8 cellular contexts compared by ENCODE assay signal in genomic region chr1:66996018-66996682, GRCh38. TPM values are rescaled to one million over a fixed set of nuclear protein-coding genes. Genes with fewer than 3 reads are reported as not detected.
DNase-seq lines count a peak whose midpoint lies in the region; ATAC-seq, FAIRE-seq and TF ChIP-seq lines count a peak whose summit lies in the region.

No MANE protein-coding gene starts in this region.

- TF ChIP-seq CTCF in D721Med (IDR thresholded peaks at IDR 0.05; ENCODE audit: insufficient read depth, missing control alignments) (peak; percentile 86), Loucy (conservative IDR thresholded peaks at IDR 0.05; ENCODE audit: low read length) (peak; percentile 95), omental fat pad (IDR thresholded peaks at IDR 0.05) (no peak)

- H2AFZ ChIP-seq in Loucy (ENCODE audit: low read length): no peak overlapping the region

- no peaks in the 10 kb centered on the region for H3K27me3 Mint-ChIP-seq in activated naive CD4-positive, alpha-beta T cell treated with anti-CD3 and anti-CD28 coated beads, Interleukin-2, amount 10 ng/mL, durations not matched to agents 7 days and 5 days

- no peaks in the 10 kb centered on the region for H3K9me2 ChIP-seq in Loucy (replicated peaks; ENCODE audit: low read depth, low read length)

- H3F3A ChIP-seq in Loucy (ENCODE audit: low read depth): peaks cover 8% of the 10 kb centered on the region; the same call in 1 of the 2 replicates

- peaks cover 3% of the 10 kb centered on the region for H3K36me3 Mint-ChIP-seq in activated naive CD4-positive, alpha-beta T cell treated with anti-CD3 and anti-CD28 coated beads, Interleukin-2, amount 10 ng/mL, durations not matched to agents 7 days and 5 days

- H3K9ac ChIP-seq in Loucy (ENCODE audit: low read depth, low read length, poor library complexity, severe bottlenecking): no peak overlapping the region

- H3K27me3 ChIP-seq in Loucy (ENCODE audit: insufficient read depth, low read length, poor library complexity, severe bottlenecking): no peaks in the 10 kb centered on the region

- ATAC-seq in GM21529 (IDR thresholded peaks at IDR 0.05; ENCODE audit: unreplicated experiment): peak; percentile 82
- ATAC-seq in omental fat pad (ENCODE audit: low FRiP score): no peak

- H3K27ac Mint-ChIP-seq in activated naive CD4-positive, alpha-beta T cell treated with anti-CD3 and anti-CD28 coated beads, Interleukin-2, amount 10 ng/mL, durations not matched to agents 7 days and 5 days: no peak overlapping the region

- intact Hi-C loops in head of caudate nucleus (cut with DNase I): loop anchor here (5.0 kb wide), 1 partner anchor 151 kb away; no protein-coding TSS in a partner anchor

- H3K4me1 Mint-ChIP-seq in activated naive CD4-positive, alpha-beta T cell treated with anti-CD3 and anti-CD28 coated beads, Interleukin-2, amount 10 ng/mL, durations not matched to agents 7 days and 5 days: peaks cover 16% of the 10 kb centered on the region

- peak; percentile 21 for DNase-seq in D721Med (ENCODE audit: insufficient read length, low spot score)
- DNase-seq in SK-MEL-5 (ENCODE audit: low read depth, low spot score): peak; percentile 77
- peak; percentile 79 for DNase-seq in activated naive CD4-positive, alpha-beta T cell treated with anti-CD3 and anti-CD28 coated beads, Interleukin-2, amount 10 ng/mL, durations not matched to agents 7 days and 5 days
- DNase-seq in head of caudate nucleus: peak in 39 of 42 donors; percentile 35 to 86 (median 69)
- peak; percentile 59 for DNase-seq in retina
- no peak for DNase-seq in omental fat pad (ENCODE audit: low spot score)

- FAIRE-seq in D721Med (lab: Jason Lieb, UNC): peak; percentile 84

- CTCF ChIA-PET in activated naive CD4-positive, alpha-beta T cell treated with anti-CD3 and anti-CD28 coated beads, Interleukin-2, amount 10 ng/mL, durations not matched to agents 7 days and 5 days (lab: Charles Lee): interaction anchor here (0.5 to 4.1 kb wide), 21 partner anchors 9 to 565 kb away, joined by 3 to 58 read pairs (median 5); partner anchors contain the start of genes IL23R and SLC35D1

- peaks cover 16% of the 10 kb centered on the region for H3K4me1 ChIP-seq in Loucy (ENCODE audit: insufficient read depth, low read length, poor library complexity, severe bottlenecking)

- no peak overlapping the region for H3K4me2 ChIP-seq in Loucy (ENCODE audit: low read depth, low read length, poor library complexity, severe bottlenecking)

- no peaks in the 10 kb centered on the region for H4K20me1 ChIP-seq in Loucy (ENCODE audit: insufficient read depth, low read length, poor library complexity, severe bottlenecking)

- peaks cover 20% of the 10 kb centered on the region; the same call in 1 of the 2 replicates for H3K36me3 ChIP-seq in Loucy (ENCODE audit: insufficient read depth, low read length)

- H3K9me3 ChIP-seq in Loucy (ENCODE audit: insufficient read depth, low read depth, low read length): no peaks in the 10 kb centered on the region

- H3K4me3 ChIP-seq in Loucy (ENCODE audit: low read length, poor library complexity, severe bottlenecking): no peak overlapping the region

- no peak overlapping the region for H3K4me3 Mint-ChIP-seq in activated naive CD4-positive, alpha-beta T cell treated with anti-CD3 and anti-CD28 coated beads, Interleukin-2, amount 10 ng/mL, durations not matched to agents 7 days and 5 days

- in situ Hi-C loops in SK-MEL-5 (cut with HindIII; ENCODE audit: low pct_unique_long_range_greater_than_20kb, low sequenced_read_pairs): no loop called here

- H3K79me2 ChIP-seq in Loucy (ENCODE audit: insufficient read depth, low read length): no peaks in the 10 kb centered on the region

- H3K9me3 Mint-ChIP-seq in activated naive CD4-positive, alpha-beta T cell treated with anti-CD3 and anti-CD28 coated beads, Interleukin-2, amount 10 ng/mL, durations not matched to agents 7 days and 5 days: no peaks in the 10 kb centered on the region

RNA-seq across cellular contexts. Expression of gene SLC35D1, which starts 57.8 kb away (rescaled TPM):
- total RNA-seq in SK-MEL-5 (2014; rRNA removed; shearing (Covaris generic)): 5.4 TPM in 2 replicates
- polyA plus RNA-seq in SK-MEL-5 (2015; cell fraction: cytosol; rRNA removed): 5.6 and 6.8 TPM in 2 replicates
- 10.5 and 12.2 TPM in 2 replicates for polyA plus RNA-seq in SK-MEL-5 (2015; cell fraction: nucleus; rRNA removed)
- total RNA-seq in omental fat pad: 10 to 100 TPM in 1 of 4 donors, 1 to 10 TPM in 3; 9.4 to 10.1 (median 9.6) TPM

Comparison
In these comparisons a context has a peak if more than half of its experiments do, and no peak if none do; other contexts are left out.
1. CTCF ChIP-seq: peak in D721Med (single experiment) and Loucy (single experiment); none in omental fat pad (0 of 3).